1 cellular context compared by ENCODE assay signal in genomic region chr9:76912631-76913275, GRCh38.
TF ChIP-seq lines count a peak whose summit lies in the region.

No MANE protein-coding gene starts in this region.

TF ChIP-seq in H1, 55 proteins besides CTCF, POLR2A, EP300 and RAD21 (continued from another document):
- TF ChIP-seq ASH2L (IDR thresholded peaks at IDR 0.05; ENCODE audit: low read length), result no peak
- TF ChIP-seq SIRT6 (IDR thresholded peaks at IDR 0.05; ENCODE audit: low read length), result no peak
- TF ChIP-seq SP2 (IDR thresholded peaks at IDR 0.05; ENCODE audit: low read length), result no peak
- no peak for TF ChIP-seq SUZ12 (IDR thresholded peaks at IDR 0.05; ENCODE audit: low read length)
- TF ChIP-seq SIN3A (conservative IDR thresholded peaks at IDR 0.05 in 1 of 2, IDR thresholded peaks at IDR 0.05 in 1 of 2; ENCODE audit: low read depth in 1 of 2, low read length in 2 of 2), result no peak
